1 cellular context compared by ENCODE assay signal in genomic region chr10:87500646-87501048, GRCh38.
TF ChIP-seq lines count a peak whose summit lies in the region.

No MANE protein-coding gene starts in this region.

TF ChIP-seq in HepG2, 621 proteins besides CTCF, POLR2A, EP300 and RAD21 (continued from another document and continues in another):
- TF ChIP-seq MBNL3 (CRISPR knock-in tag; conservative IDR thresholded peaks at IDR 0.05): no peak
- peak; percentile 73; the same call in 1 of the 2 replicates for TF ChIP-seq FOXK2 (IDR thresholded peaks at IDR 0.05)
- TF ChIP-seq SNAPC5 (CRISPR knock-in tag; IDR thresholded peaks at IDR 0.05; ENCODE audit: borderline replicate concordance): peak; percentile 57; the same call in 1 of the 2 replicates
- peak; percentile 99 for TF ChIP-seq CEBPB (IDR thresholded peaks at IDR 0.05; ENCODE audit: borderline replicate concordance, low read depth, low read length)
- TF ChIP-seq ARID4A (CRISPR knock-in tag; IDR thresholded peaks at IDR 0.05; ENCODE audit: borderline replicate concordance): peak; percentile 68; the same call in 1 of the 2 replicates
- TF ChIP-seq KLF13 (CRISPR knock-in tag; IDR thresholded peaks at IDR 0.05): no peak
- TF ChIP-seq HNRNPH1 (optimal IDR thresholded peaks at IDR 0.05; ENCODE audit: low read depth, low read length): no peak
- TF ChIP-seq ASH2L (IDR thresholded peaks at IDR 0.05; ENCODE audit: insufficient read length, low read depth, low read length): peak; percentile 85
- TF ChIP-seq ZNF263 (CRISPR knock-in tag; IDR thresholded peaks at IDR 0.05): no peak
- no peak for TF ChIP-seq MTF1 (CRISPR knock-in tag; IDR thresholded peaks at IDR 0.05)
- no peak for TF ChIP-seq ADNP (CRISPR knock-in tag; IDR thresholded peaks at IDR 0.05)
- peak; percentile 52; the same call in 1 of the 2 replicates for TF ChIP-seq SKIL (CRISPR knock-in tag; IDR thresholded peaks at IDR 0.05; ENCODE audit: borderline replicate concordance)
- peak; percentile 80; the same call in 1 of the 2 replicates for TF ChIP-seq ZNF709 (CRISPR knock-in tag; IDR thresholded peaks at IDR 0.05)
- no peak for TF ChIP-seq ZNF768 (CRISPR knock-in tag; IDR thresholded peaks at IDR 0.05)
- TF ChIP-seq PHB2 (IDR thresholded peaks at IDR 0.05; ENCODE audit: partially characterized antibody): no peak
- TF ChIP-seq ARNT (IDR thresholded peaks at IDR 0.05): no peak
- TF ChIP-seq ZNF510 (CRISPR knock-in tag; IDR thresholded peaks at IDR 0.05; ENCODE audit: low read depth): no peak
- TF ChIP-seq ZBTB44 (CRISPR knock-in tag; IDR thresholded peaks at IDR 0.05): 0 out of 2 replicates have a peak, but pooled peaks have one; percentile 26
- TF ChIP-seq ZNF616 (CRISPR knock-in tag; IDR thresholded peaks at IDR 0.05; ENCODE audit: low read depth): no peak
- peak; percentile 76; the same call in 1 of the 2 replicates for TF ChIP-seq ZNF431 (CRISPR knock-in tag; IDR thresholded peaks at IDR 0.05; ENCODE audit: borderline replicate concordance, low read depth)
- TF ChIP-seq HNRNPL (IDR thresholded peaks at IDR 0.05; ENCODE audit: low read depth, low read length): no peak
- TF ChIP-seq HMG20A (CRISPR knock-in tag; IDR thresholded peaks at IDR 0.05; ENCODE audit: borderline replicate concordance): peak; percentile 97
- TF ChIP-seq GZF1 (CRISPR knock-in tag; IDR thresholded peaks at IDR 0.05): 0 out of 2 replicates have a peak, but pooled peaks have one; percentile 55
- TF ChIP-seq ZNF75D (CRISPR knock-in tag; IDR thresholded peaks at IDR 0.05; ENCODE audit: borderline replicate concordance): no peak
- no peak for TF ChIP-seq ZNF207 (IDR thresholded peaks at IDR 0.05; ENCODE audit: borderline replicate concordance)
- no peak for TF ChIP-seq ZNF256 (CRISPR knock-in tag; conservative IDR thresholded peaks at IDR 0.05)
- TF ChIP-seq ZBTB38 (CRISPR knock-in tag; IDR thresholded peaks at IDR 0.05): no peak
- peak; percentile 90 for TF ChIP-seq ONECUT2 (CRISPR knock-in tag; IDR thresholded peaks at IDR 0.05)
- no peak for TF ChIP-seq IRF1 (CRISPR knock-in tag; IDR thresholded peaks at IDR 0.05; ENCODE audit: low read depth)
- TF ChIP-seq SKI (IDR thresholded peaks at IDR 0.05; ENCODE audit: partially characterized antibody): peak; percentile 45
- peak; percentile 66; the same call in 1 of the 2 replicates for TF ChIP-seq ZBED4 (CRISPR knock-in tag; IDR thresholded peaks at IDR 0.05; ENCODE audit: borderline replicate concordance)
- no peak for TF ChIP-seq IKZF1 (IDR thresholded peaks at IDR 0.05)
- TF ChIP-seq LCORL (IDR thresholded peaks at IDR 0.05): no peak
- TF ChIP-seq LCORL (CRISPR knock-in tag; IDR thresholded peaks at IDR 0.05): peak; percentile 80
- peak; percentile 91 for TF ChIP-seq MLX (CRISPR knock-in tag; IDR thresholded peaks at IDR 0.05)
- TF ChIP-seq ZBTB1 (CRISPR knock-in tag; IDR thresholded peaks at IDR 0.05; ENCODE audit: borderline replicate concordance): no peak
- no peak for TF ChIP-seq CBX2 (IDR thresholded peaks at IDR 0.05; ENCODE audit: low read depth, low read length)
- no peak for TF ChIP-seq CBX2 (CRISPR knock-in tag; IDR thresholded peaks at IDR 0.05; ENCODE audit: low read depth)
- TF ChIP-seq ATF5 (CRISPR knock-in tag; IDR thresholded peaks at IDR 0.05; ENCODE audit: low read depth): no peak
- TF ChIP-seq PLSCR1 (CRISPR knock-in tag; IDR thresholded peaks at IDR 0.05; ENCODE audit: borderline replicate concordance): no peak
- peak; percentile 81; the same call in 1 of the 2 replicates for TF ChIP-seq ZNF367 (CRISPR knock-in tag; IDR thresholded peaks at IDR 0.05; ENCODE audit: borderline replicate concordance)
- peak; percentile 76 for TF ChIP-seq RFX5 (IDR thresholded peaks at IDR 0.05; ENCODE audit: low read depth, low read length)
